ENCODE assay signal across 7 cellular contexts in the genomic region with DNA sequence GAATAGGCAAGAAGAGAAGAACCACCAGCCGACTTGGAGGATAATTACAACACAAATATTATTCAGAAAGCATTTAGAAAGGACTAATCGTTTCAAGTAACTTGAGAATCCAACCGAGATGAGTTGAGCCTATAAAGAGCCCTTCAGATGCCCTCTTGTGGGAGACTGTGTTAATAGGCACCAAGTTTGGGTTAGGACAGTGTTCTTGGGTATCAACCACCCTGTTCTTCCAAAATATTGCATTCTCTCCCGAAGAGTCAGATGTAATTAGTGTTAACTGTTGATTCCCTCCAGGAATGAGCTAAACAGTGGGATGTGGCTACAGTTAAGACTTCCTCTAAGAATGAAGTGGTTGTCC.
DNase-seq lines count a peak whose midpoint lies in the region; ATAC-seq and TF ChIP-seq lines count a peak whose summit lies in the region.

No MANE protein-coding gene starts in this region.

- DNase-seq in NCI-H1694 treated with DMSO at 0.1 percent for 48 hours (lab: John Stamatoyannopoulos, UW) (peak; percentile 4), brain pericyte (ENCODE audit: low read depth, low spot score) (peak; percentile 29), lung microvascular endothelial cell (ENCODE audit: low read depth in 2 of 2) (peak; percentile 44 to 64), UCSD-AML1 (lab: John Stamatoyannopoulos, UW; ENCODE audit: unreplicated experiment) (no peak), GOT3 (lab: John Stamatoyannopoulos, UW) (no peak)

- TF ChIP-seq CTCF in GM12872 (IDR thresholded peaks at IDR 0.05; ENCODE audit: insufficient read depth, low read depth, low read length), result peak; percentile 57

- ATAC-seq in HG02642 (IDR thresholded peaks at IDR 0.05; ENCODE audit: poor library complexity, unreplicated experiment), result no peak

Comparison
In these comparisons a context has a peak if more than half of its experiments do, and no peak if none do; other contexts are left out.
1. DNase-seq: peak in NCI-H1694 treated with DMSO at 0.1 percent for 48 hours (single experiment), brain pericyte (single experiment) and lung microvascular endothelial cell (2 of 2); none in UCSD-AML1 (single experiment) and GOT3 (single experiment).